ENCODE assay signal across 8 cellular contexts in the genomic region with DNA sequence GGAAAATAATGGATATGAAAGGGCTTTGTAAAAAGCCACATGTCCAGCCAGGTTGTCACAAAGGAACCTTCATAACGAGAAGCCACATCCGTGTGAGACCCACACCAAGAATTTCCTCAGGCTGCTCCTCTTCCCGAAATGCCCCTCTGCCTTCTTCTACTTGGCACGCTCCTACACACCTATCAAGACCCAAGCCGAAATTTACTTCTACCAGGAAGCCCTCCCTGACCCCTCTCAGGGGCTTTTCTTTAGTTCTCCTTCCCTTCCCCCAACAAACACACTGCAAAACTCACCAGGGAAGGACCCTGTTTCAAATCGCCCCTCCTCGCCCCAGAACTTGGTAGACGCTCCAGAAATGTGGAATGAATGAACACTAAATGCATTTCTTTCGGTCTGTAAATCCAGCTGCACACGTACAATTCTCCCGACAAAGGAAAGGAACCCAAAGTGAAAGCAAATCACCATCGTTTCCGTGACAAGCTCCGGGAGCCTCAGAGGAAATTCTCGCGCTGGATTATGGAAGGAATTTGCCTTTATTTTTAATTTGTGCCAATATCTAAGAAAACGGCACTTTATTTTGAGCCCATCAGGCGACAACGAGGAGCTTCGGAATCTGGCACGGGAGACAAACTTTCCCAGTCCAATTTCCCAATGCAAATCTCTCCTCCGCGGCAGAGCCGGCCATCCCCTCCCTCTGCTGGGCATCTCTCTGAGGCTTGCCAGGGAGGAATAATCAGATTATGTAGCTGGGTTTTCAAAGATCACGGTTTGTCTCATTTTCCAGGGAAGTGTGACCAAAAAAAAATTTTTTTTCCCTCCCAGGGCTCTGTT. TPM values are rescaled to one million over a fixed set of nuclear protein-coding genes. Genes with fewer than 3 reads are reported as not detected.
A peak's percentile ranks its signal among the peaks of the same experiment; 100 is the strongest.
DNase-seq lines count a peak whose midpoint lies in the region; ATAC-seq, FAIRE-seq and TF ChIP-seq lines count a peak whose summit lies in the region.

No MANE protein-coding gene starts in this region.

- H3K27me3 ChIP-seq in SJCRH30: no peaks in the 10 kb centered on the region

- no peaks in the 10 kb centered on the region for H3K4me1 ChIP-seq in SJCRH30

- no peaks in the 10 kb centered on the region for H3K9me3 ChIP-seq in SJCRH30 (replicated peaks)

- DNase-seq in D721Med (ENCODE audit: insufficient read length, low spot score) (no peak), SJCRH30 (no peak), fibroblast of mammary gland (ENCODE audit: low read depth) (peak; percentile 35), renal cortical epithelial cell (ENCODE audit: low read depth) (peak; percentile 22), SIG-M5 treated with dmso at 0.1 percent for 504 hours (lab: John Stamatoyannopoulos, UW; ENCODE audit: unreplicated experiment) (no peak)

- H3K4me3 ChIP-seq in SJCRH30 (peak overlapping the region; percentile 26; the same call in 1 of the 2 replicates), fibroblast of mammary gland (ENCODE audit: control insufficient read depth, low read depth, low read length) (peak overlapping the region; percentile 59)

- H3K36me3 ChIP-seq in SJCRH30: no peaks in the 10 kb centered on the region

- ATAC-seq in GM21825 (IDR thresholded peaks at IDR 0.05; ENCODE audit: unreplicated experiment) (no peak), HG02973 (IDR thresholded peaks at IDR 0.05; ENCODE audit: unreplicated experiment) (no peak), HG03196 (IDR thresholded peaks at IDR 0.05; ENCODE audit: unreplicated experiment) (no peak)

- H3K27ac ChIP-seq in SJCRH30: no peak overlapping the region

- TF ChIP-seq CTCF in D721Med (IDR thresholded peaks at IDR 0.05; ENCODE audit: insufficient read depth, missing control alignments): peak; percentile 2
- TF ChIP-seq CTCF in fibroblast of mammary gland (conservative IDR thresholded peaks at IDR 0.05; ENCODE audit: control insufficient read depth, insufficient read depth, low read depth, low read length): peak; percentile 51

- FAIRE-seq in D721Med (lab: Jason Lieb, UNC): no peak

RNA-seq across cellular contexts. Expression of gene SHISAL1, which starts 13.2 kb away (rescaled TPM):
- not detected in 2 replicates for total RNA-seq in SJCRH30 (2014; rRNA removed; shearing (Covaris generic))
- total RNA-seq in renal cortical epithelial cell: 0.05 TPM in 1 of 2 replicates, not detected in the other

Comparison
In these comparisons a context has a peak if more than half of its experiments do, and no peak if none do; other contexts are left out.
1. DNase-seq: peak in fibroblast of mammary gland (single experiment) and renal cortical epithelial cell (single experiment); none in D721Med (single experiment), SJCRH30 (0 of 2) and SIG-M5 treated with dmso at 0.1 percent for 504 hours (single experiment).